ENCODE assay signal across 17 cellular contexts in genomic region chr6:39078695-39079094, GRCh38. TPM values are rescaled to one million over a fixed set of nuclear protein-coding genes. Genes with fewer than 3 reads are reported as not detected.
DNase-seq lines count a peak whose midpoint lies in the region; ATAC-seq and TF ChIP-seq lines count a peak whose summit lies in the region.
"Had no signal": no experiment of that assay in that cellular context is flagged by ENCODE, and none has a peak within 500 bp of the region (broad histone marks: within the 10 kb centered on the region; RNA-seq: fewer than 3 reads in every experiment).

No MANE protein-coding gene starts in this region.

- no peak overlapping the region for H3K4me3 ChIP-seq in right atrium auricular region
- H3K4me3 ChIP-seq: GM12878 had no signal

- no peak for ATAC-seq in left cardiac atrium
- no peak for ATAC-seq in HG03139 (IDR thresholded peaks at IDR 0.05; ENCODE audit: unreplicated experiment)
- ATAC-seq: GM12878, HepG2 had no signal

- no peaks in the 10 kb centered on the region for H3K36me3 Mint-ChIP-seq in osteocyte (ENCODE audit: unreplicated experiment)
- H3K36me3 Mint-ChIP-seq: CD4-positive, alpha-beta memory T cell had no signal

- no peak overlapping the region for H3K4me3 Mint-ChIP-seq in osteocyte (ENCODE audit: unreplicated experiment)
- H3K4me3 Mint-ChIP-seq: CD4-positive, alpha-beta memory T cell; HFFc6 had no signal

- no peak for TF ChIP-seq CTCF in right atrium auricular region (IDR thresholded peaks at IDR 0.05)
- TF ChIP-seq CTCF in osteocyte (IDR thresholded peaks at IDR 0.05), result no peak

- no peaks in the 10 kb centered on the region for H3K9me3 Mint-ChIP-seq in osteocyte (ENCODE audit: unreplicated experiment)
- H3K9me3 Mint-ChIP-seq: CD4-positive, alpha-beta memory T cell; HFFc6 had no signal

- H3K4me1 Mint-ChIP-seq in osteocyte (ENCODE audit: unreplicated experiment), result no peaks in the 10 kb centered on the region
- H3K4me1 Mint-ChIP-seq: CD4-positive, alpha-beta memory T cell had no signal

- H3K36me3 ChIP-seq in right atrium auricular region, result no peaks in the 10 kb centered on the region
- H3K36me3 ChIP-seq: BE2C had no signal

- H3K27ac Mint-ChIP-seq in osteocyte (ENCODE audit: unreplicated experiment), result no peak overlapping the region
- H3K27ac Mint-ChIP-seq: CD4-positive, alpha-beta memory T cell; HFFc6 had no signal

- H3K27ac ChIP-seq in right atrium auricular region, result no peak overlapping the region
- H3K27ac ChIP-seq in substantia nigra (ENCODE audit: low read depth, low read length, poor library complexity, severe bottlenecking), result no peak overlapping the region
- H3K27ac ChIP-seq: C4-2B had no signal

- no peaks in the 10 kb centered on the region for H3K9me3 ChIP-seq in right atrium auricular region
- H3K9me3 ChIP-seq: BE2C had no signal

- peaks cover 2% of the 10 kb centered on the region for H3K27me3 Mint-ChIP-seq in osteocyte (ENCODE audit: unreplicated experiment)

- no peaks in the 10 kb centered on the region for H3K27me3 ChIP-seq in right atrium auricular region
- H3K27me3 ChIP-seq: BE2C had no signal

- intact Hi-C loops in left cardiac atrium (cut with DNase I), result no loop called here

- H3K4me1 ChIP-seq in right atrium auricular region, result no peaks in the 10 kb centered on the region
- H3K4me1 ChIP-seq: BE2C had no signal

- peak; percentile 30 for DNase-seq in right atrium auricular region (ENCODE audit: low spot score)
- DNase-seq in left cardiac atrium, result no peak
- DNase-seq in islet precursor cell, result peak; percentile 23
- peak; percentile 57 for DNase-seq in osteocyte (ENCODE audit: extremely low spot score, unreplicated experiment)
- DNase-seq in substantia nigra (lab: John Stamatoyannopoulos, UW), result no peak
- no peak for DNase-seq in NCI-H1417 treated with DMSO at 0.1 percent for 48 hours (lab: John Stamatoyannopoulos, UW)
- DNase-seq: BE2C; CD4-positive, alpha-beta memory T cell; DMS79; GOT3; HCEC 1CT; HFFc6 had no signal

RNA-seq across cellular contexts. Expression of gene GLP1R, which starts 30.1 kb away (rescaled TPM):
- total RNA-seq in right atrium auricular region (1 to 10 TPM; 1.9 to 5.8 TPM), left cardiac atrium (10 to 100 TPM in 1 of 2 donors, 1 to 10 TPM in 1; 4.3 to 10.3 TPM), osteocyte (not detected in 2 replicates)
- total RNA-seq: CD4-positive, alpha-beta memory T cell; G401; GM12878; HepG2; HFFc6 had no signal

RNA-seq across cellular contexts. Expression of gene SAYSD1, which starts 36.3 kb away (rescaled TPM):
- total RNA-seq in right atrium auricular region (10 to 100 TPM; 10.3 to 10.5 TPM), left cardiac atrium (10 to 100 TPM in 1 of 2 donors, 1 to 10 TPM in 1; 9.2 to 10.8 TPM), osteocyte (17.6 and 18.1 TPM in 2 replicates)

Comparison
In these comparisons a context has a peak if more than half of its experiments do, and no peak if none do; other contexts are left out.
1. DNase-seq: peak in right atrium auricular region (single experiment), islet precursor cell (single experiment) and osteocyte (single experiment); none in left cardiac atrium (single experiment), substantia nigra (0 of 49) and NCI-H1417 treated with DMSO at 0.1 percent for 48 hours (single experiment).